ENCODE assay signal across 12 cellular contexts in genomic region chr1:160374701-160375443, GRCh38. TPM values are rescaled to one million over a fixed set of nuclear protein-coding genes. Genes with fewer than 3 reads are reported as not detected.
DNase-seq lines count a peak whose midpoint lies in the region; ATAC-seq and TF ChIP-seq lines count a peak whose summit lies in the region.
"Had no signal": no experiment of that assay in that cellular context is flagged by ENCODE, and none has a peak within 500 bp of the region (broad histone marks: within the 10 kb centered on the region; RNA-seq: fewer than 3 reads in every experiment).

No MANE protein-coding gene starts in this region.

- H3K4me3 ChIP-seq in H7 (ENCODE audit: insufficient read depth, low read depth, low read length) (peak overlapping the region; percentile 6), gastrocnemius medialis (no peak overlapping the region)
- no peak overlapping the region for H3K4me3 ChIP-seq in CD8-positive, alpha-beta memory T cell (ENCODE audit: low read length)

- in situ Hi-C loops in gastrocnemius medialis (cut with MboI; ENCODE audit: low sequenced_read_pairs in 4 of 4), result loop anchor here in 3 of 4 donors (10.0 to 25.0 kb wide), 2 partner anchors 180 to 288 kb away; partner anchors contain the start of genes IGSF8 (in 2 of the 3), KCNJ9 (in 2 of the 3) and CASQ1 (in 1 of the 3)

- peak overlapping the region; percentile 99 for H3K27ac Mint-ChIP-seq in glutamatergic neuron (ENCODE audit: unreplicated experiment)
- H3K27ac Mint-ChIP-seq in CD8-positive, alpha-beta memory T cell, result peak overlapping the region in 1 of 8 donors; percentile 24
- H3K27ac Mint-ChIP-seq: activated naive CD4-positive, alpha-beta T cell treated with anti-CD3 and anti-CD28 coated beads for 36 hours had no signal

- TF ChIP-seq CTCF in glutamatergic neuron (IDR thresholded peaks at IDR 0.05; ENCODE audit: partially characterized antibody, unreplicated experiment), result no peak
- TF ChIP-seq CTCF in gastrocnemius medialis (IDR thresholded peaks at IDR 0.05 in 4 of 5, conservative IDR thresholded peaks at IDR 0.05 in 1 of 5), result no peak

- intact Hi-C loops in gastrocnemius medialis (cut with DNase I; ENCODE audit: low total_unique reads), result loop anchor here (5.0 to 10.0 kb wide), 3 partner anchors 33 to 290 kb away; partner anchors contain the start of genes COPA, KCNJ9 and NCSTN

- H3K4me1 Mint-ChIP-seq in glutamatergic neuron (ENCODE audit: low read depth, unreplicated experiment), result peaks cover 51% of the 10 kb centered on the region
- peaks cover 13 to 14% (median 14%) of the 10 kb centered on the region in 3 donors for H3K4me1 Mint-ChIP-seq in CD8-positive, alpha-beta memory T cell

- H3K9me3 Mint-ChIP-seq in glutamatergic neuron (ENCODE audit: unreplicated experiment), result peaks cover 57% of the 10 kb centered on the region
- H3K9me3 Mint-ChIP-seq in CD8-positive, alpha-beta memory T cell, result no peaks in the 10 kb centered on the region
- H3K9me3 Mint-ChIP-seq: activated naive CD4-positive, alpha-beta T cell treated with anti-CD3 and anti-CD28 coated beads for 36 hours had no signal

- H3K36me3 ChIP-seq in H7 (replicated peaks; ENCODE audit: control insufficient read depth, insufficient read depth, low read length), result no peaks in the 10 kb centered on the region
- H3K36me3 ChIP-seq in gastrocnemius medialis, result no peaks in the 10 kb centered on the region
- H3K36me3 ChIP-seq in CD8-positive, alpha-beta memory T cell (ENCODE audit: insufficient read depth, low read length), result no peaks in the 10 kb centered on the region

- POLR2A ChIA-PET in CD8-positive, alpha-beta memory T cell (lab: Charles Lee), result interaction anchor here (0.6 kb wide), 1 partner anchor 190 kb away, joined by 3 read pairs; no protein-coding TSS in a partner anchor

- peaks cover 39% of the 10 kb centered on the region for H3K27me3 Mint-ChIP-seq in glutamatergic neuron (ENCODE audit: unreplicated experiment)
- peaks cover 0 to 6% of the 10 kb centered on the region in 2 donors for H3K27me3 Mint-ChIP-seq in CD8-positive, alpha-beta memory T cell

- no peaks in the 10 kb centered on the region for H3K27me3 ChIP-seq in H7 (ENCODE audit: control insufficient read depth, insufficient read depth, low read length)
- H3K27me3 ChIP-seq in gastrocnemius medialis, result no peaks in the 10 kb centered on the region
- no peaks in the 10 kb centered on the region for H3K27me3 ChIP-seq in CD8-positive, alpha-beta memory T cell (ENCODE audit: insufficient read depth, low read length, poor library complexity, severe bottlenecking)

- DNase-seq in H7, result peak; percentile 77
- DNase-seq in NCI-H82 treated with DMSO at 0.1 percent for 48 hours (lab: John Stamatoyannopoulos, UW; ENCODE audit: unreplicated experiment), result peak; percentile 85
- DNase-seq in glutamatergic neuron, result peak; percentile 88
- DNase-seq in gastrocnemius medialis, result no peak
- no peak for DNase-seq in CD8-positive, alpha-beta memory T cell
- DNase-seq in RPMI8226, result no peak
- DNase-seq: DMS79, NCI-H2081 had no signal

- ATAC-seq in gastrocnemius medialis, result peak; percentile 17 to 22
- ATAC-seq in HG03139 (IDR thresholded peaks at IDR 0.05; ENCODE audit: unreplicated experiment), result no peak

- no peak overlapping the region for H3K27ac ChIP-seq in gastrocnemius medialis
- H3K27ac ChIP-seq in CD8-positive, alpha-beta memory T cell (ENCODE audit: low read depth, low read length), result no peak overlapping the region

- peak overlapping the region; percentile 96 for H3K4me3 Mint-ChIP-seq in glutamatergic neuron (ENCODE audit: unreplicated experiment)
- no peak overlapping the region for H3K4me3 Mint-ChIP-seq in CD8-positive, alpha-beta memory T cell
- H3K4me3 Mint-ChIP-seq: activated naive CD4-positive, alpha-beta T cell treated with anti-CD3 and anti-CD28 coated beads for 36 hours had no signal

- CTCF ChIA-PET in CD8-positive, alpha-beta memory T cell (lab: Charles Lee), result interaction anchor here (0.7 to 1.4 kb wide), 4 partner anchors 24 to 232 kb away, joined by 3 to 6 read pairs (median 4); no protein-coding TSS in a partner anchor

- no peak for TF ChIP-seq POLR2A in gastrocnemius medialis (IDR thresholded peaks at IDR 0.05)

- no peaks in the 10 kb centered on the region for H3K9me3 ChIP-seq in gastrocnemius medialis
- H3K9me3 ChIP-seq in CD8-positive, alpha-beta memory T cell (ENCODE audit: low read length), result no peaks in the 10 kb centered on the region

- peaks cover 20% of the 10 kb centered on the region for H3K36me3 Mint-ChIP-seq in glutamatergic neuron (ENCODE audit: unreplicated experiment)
- H3K36me3 Mint-ChIP-seq in CD8-positive, alpha-beta memory T cell, result no peaks in the 10 kb centered on the region

- peaks cover 0 to 9% of the 10 kb centered on the region in 2 donors for H3K4me1 ChIP-seq in gastrocnemius medialis
- H3K4me1 ChIP-seq in CD8-positive, alpha-beta memory T cell (ENCODE audit: insufficient read depth, low read length), result peaks cover 10% of the 10 kb centered on the region

RNA-seq across cellular contexts. Expression of gene NHLH1, which starts 8.0 kb away (rescaled TPM):
- total RNA-seq in H7 (2014; rRNA removed; shearing (Covaris generic)), result 0.21 and 0.30 TPM in 2 replicates
- total RNA-seq in glutamatergic neuron (ENCODE audit: unreplicated experiment), result 1,198 TPM
- total RNA-seq in gastrocnemius medialis, result under 1 TPM in 1 of 4 donors, not detected in 3; 0.46 TPM
- total RNA-seq in CD8-positive, alpha-beta memory T cell, result under 1 TPM; 0.38 to 0.48 TPM
- polyA plus RNA-seq in CD8-positive, alpha-beta memory T cell, result not detected
- total RNA-seq: dermis microvascular lymphatic vessel endothelial cell, HT-29 had no signal

RNA-seq across cellular contexts. Expression of gene VANGL2, which starts 25.5 kb away (rescaled TPM):
- 32.7 and 36.9 TPM in 2 replicates for total RNA-seq in H7 (2014; rRNA removed; shearing (Covaris generic))
- total RNA-seq in glutamatergic neuron (ENCODE audit: unreplicated experiment) (79.4 TPM), gastrocnemius medialis (1 to 10 TPM in 1 of 4 donors, under 1 TPM in 2, not detected in 1; 0.26 to 1.2 (median 0.78) TPM)
- total RNA-seq in CD8-positive, alpha-beta memory T cell, result under 1 TPM; 0.04 to 0.07 TPM
- polyA plus RNA-seq in CD8-positive, alpha-beta memory T cell, result not detected
- total RNA-seq: dermis microvascular lymphatic vessel endothelial cell had no signal

RNA-seq across cellular contexts. Expression of gene NCSTN, which starts 31.7 kb away (rescaled TPM):
- total RNA-seq in H7 (2014; rRNA removed; shearing (Covaris generic)), result 83.4 and 94.3 TPM in 2 replicates
- total RNA-seq in glutamatergic neuron (ENCODE audit: unreplicated experiment) (121 TPM), gastrocnemius medialis (10 to 100 TPM; 29.2 to 59.3 (median 33.2) TPM)
- total RNA-seq in CD8-positive, alpha-beta memory T cell, result 10 to 100 TPM; 58.7 to 61.3 TPM
- 74.4 TPM for polyA plus RNA-seq in CD8-positive, alpha-beta memory T cell

RNA-seq across cellular contexts. Expression of gene COPA, which starts 31.8 kb away (rescaled TPM):
- total RNA-seq in H7 (2014; rRNA removed; shearing (Covaris generic)), result 167 and 175 TPM in 2 replicates
- total RNA-seq in glutamatergic neuron (ENCODE audit: unreplicated experiment) (263 TPM), gastrocnemius medialis (100 to 1,000 TPM in 1 of 4 donors, 10 to 100 TPM in 3; 59.0 to 103 (median 85.9) TPM)
- 100 to 1,000 TPM; 129 to 139 TPM for total RNA-seq in CD8-positive, alpha-beta memory T cell
- 121 TPM for polyA plus RNA-seq in CD8-positive, alpha-beta memory T cell

Comparison
In these comparisons a context has a peak if more than half of its experiments do, and no peak if none do; other contexts are left out.
1. DNase-seq: peak in H7 (single experiment), NCI-H82 treated with DMSO at 0.1 percent for 48 hours (single experiment) and glutamatergic neuron (single experiment); none in gastrocnemius medialis (0 of 2), CD8-positive, alpha-beta memory T cell (0 of 5) and RPMI8226 (single experiment).
2. RNA of gene NHLH1, which starts 8.0 kb away (total RNA-seq): 1,198 TPM in glutamatergic neuron (single experiment); 0.38 to 0.48 TPM in CD8-positive, alpha-beta memory T cell, 0.21 to 0.30 TPM in H7 and 0.46 TPM in gastrocnemius medialis; every median in the first group is over 100 times any median in the second.
3. RNA of gene VANGL2, which starts 25.5 kb away (total RNA-seq): 79.4 TPM in glutamatergic neuron (single experiment) and 32.7 to 36.9 TPM in H7; 0.26 to 1.2 TPM in gastrocnemius medialis and 0.04 to 0.07 TPM in CD8-positive, alpha-beta memory T cell; every median in the first group is over 10 times any median in the second.